ENCODE assay signal across 14 cellular contexts in the genomic region with DNA sequence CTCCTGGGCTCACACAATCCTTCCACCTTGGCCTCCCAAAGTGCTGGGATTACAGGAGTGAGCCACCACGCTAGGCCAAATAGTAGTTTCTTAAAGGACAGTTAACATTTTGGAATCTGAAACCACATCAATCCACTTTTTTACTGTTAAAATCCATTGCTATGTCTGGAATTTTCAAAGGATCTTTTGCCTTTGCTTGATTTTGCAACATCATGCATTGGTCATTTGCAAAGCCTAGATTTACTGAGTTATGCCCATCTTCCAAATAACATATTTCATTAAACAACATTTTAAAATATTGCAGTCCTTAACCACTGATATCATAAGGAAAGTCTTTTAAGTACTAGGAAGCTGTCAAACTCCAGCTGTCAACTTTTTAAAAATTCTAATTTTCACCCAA. TPM values are rescaled to one million over a fixed set of nuclear protein-coding genes. Genes with fewer than 3 reads are reported as not detected.
A peak's percentile ranks its signal among the peaks of the same experiment; 100 is the strongest.
DNase-seq lines count a peak whose midpoint lies in the region; ATAC-seq and TF ChIP-seq lines count a peak whose summit lies in the region.
"Had no signal": no experiment of that assay in that cellular context is flagged by ENCODE, and none has a peak within 500 bp of the region (broad histone marks: within the 10 kb centered on the region; RNA-seq: fewer than 3 reads in every experiment).

No MANE protein-coding gene starts in this region.

- H3K4me2 ChIP-seq in hepatocyte = peak overlapping the region; percentile 88

- TF ChIP-seq CTCF in natural killer cell (IDR thresholded peaks at IDR 0.05) (no peak), hepatocyte (IDR thresholded peaks at IDR 0.05; ENCODE audit: poor library complexity) (no peak), thyroid gland (IDR thresholded peaks at IDR 0.05) (no peak)

- WGBS in hepatocyte (ENCODE audit: low lambda C conversion rate, missing lambda C conversion rate) = 70% methylated on average over 1 of the region's 1 CpG
- 91 to 93% methylated on average over 1 of the region's 1 CpG for WGBS in thyroid gland, 2 donors

- H3K4me3 Mint-ChIP-seq in natural killer cell = no peak overlapping the region
- no peak overlapping the region for H3K4me3 Mint-ChIP-seq in natural killer cell treated with Interleukin-12 subunit alpha and Interleukin-12 subunit beta and Interleukin-15 and Interleukin-18, amount 100 ng/mL, for 72 hours
- H3K4me3 Mint-ChIP-seq: activated naive CD8-positive, alpha-beta T cell treated with anti-CD3 and anti-CD28 coated beads, Interleukin-2, amount 50 U/mL, for 24 hours had no signal

- H3K27me3 ChIP-seq in hepatocyte (no peaks in the 10 kb centered on the region), thyroid gland (no peaks in the 10 kb centered on the region)
- H3K27me3 ChIP-seq: upper lobe of right lung had no signal

- H3K4me3 ChIP-seq in hepatocyte (no peak overlapping the region), thyroid gland (replicated peaks in 1 of 3) (no peak overlapping the region)
- H3K4me3 ChIP-seq: A549, lung, upper lobe of right lung had no signal

- H4K20me1 ChIP-seq in hepatocyte (ENCODE audit: insufficient read depth, poor library complexity, severe bottlenecking) = peaks cover 68% of the 10 kb centered on the region

- DNase-seq in natural killer cell = no peak
- DNase-seq in natural killer cell treated with Interleukin-12 subunit alpha and Interleukin-12 subunit beta and Interleukin-15 and Interleukin-18, amount 100 ng/mL, for 72 hours (ENCODE audit: low spot score) = no peak
- no peak for DNase-seq in hepatocyte (ENCODE audit: low spot score)
- no peak for DNase-seq in thyroid gland
- no peak for DNase-seq in iPS-NIHi11 (ENCODE audit: low spot score)
- DNase-seq: activated CD4-positive, CD25-positive, alpha-beta regulatory T cell; activated naive CD8-positive, alpha-beta T cell treated with anti-CD3 and anti-CD28 coated beads, Interleukin-2, amount 50 U/mL, for 24 hours; DMS 273 treated with DMSO at 0.1 percent for 48 hours; NCI-H2171 treated with DMSO at 0.1 percent for 48 hours; SK-N-SH; upper lobe of right lung had no signal

- H3K4me1 ChIP-seq in hepatocyte (ENCODE audit: insufficient read depth) (peaks cover 15% of the 10 kb centered on the region), thyroid gland (peaks cover 4 to 18% of the 10 kb centered on the region in 2 donors)

- H2AFZ ChIP-seq in hepatocyte = no peak overlapping the region

- H3K9me3 ChIP-seq in hepatocyte (ENCODE audit: low read depth) (no peaks in the 10 kb centered on the region), thyroid gland (no peaks in the 10 kb centered on the region)
- H3K9me3 ChIP-seq: A549, SK-N-SH, upper lobe of right lung had no signal

- no peaks in the 10 kb centered on the region for H3K27me3 Mint-ChIP-seq in natural killer cell (ENCODE audit: low read depth in 2 of 2)
- H3K27me3 Mint-ChIP-seq in natural killer cell treated with Interleukin-12 subunit alpha and Interleukin-12 subunit beta and Interleukin-15 and Interleukin-18, amount 100 ng/mL, for 72 hours = no peaks in the 10 kb centered on the region

- H3K36me3 ChIP-seq in hepatocyte (replicated peaks; ENCODE audit: insufficient read depth, low read depth) (no peaks in the 10 kb centered on the region), thyroid gland (no peaks in the 10 kb centered on the region)
- H3K36me3 ChIP-seq: upper lobe of right lung had no signal

- no peak for ATAC-seq in natural killer cell
- no peak for ATAC-seq in natural killer cell treated with Interleukin-12 subunit alpha and Interleukin-12 subunit beta and Interleukin-15 and Interleukin-18, amount 100 ng/mL, for 72 hours
- no peak for ATAC-seq in HG03354 (IDR thresholded peaks at IDR 0.05; ENCODE audit: poor library complexity, severe bottlenecking, unreplicated experiment)
- ATAC-seq: A549; activated naive CD8-positive, alpha-beta T cell treated with anti-CD3 and anti-CD28 coated beads, Interleukin-2, amount 50 U/mL, for 24 hours; upper lobe of right lung had no signal

- no peaks in the 10 kb centered on the region for H3K9me2 ChIP-seq in hepatocyte (replicated peaks; ENCODE audit: insufficient read depth)
- H3K9me2 ChIP-seq: SK-N-SH had no signal

- H3K4me1 Mint-ChIP-seq in natural killer cell = peaks cover 20 to 22% of the 10 kb centered on the region in 2 donors
- H3K4me1 Mint-ChIP-seq in natural killer cell treated with Interleukin-12 subunit alpha and Interleukin-12 subunit beta and Interleukin-15 and Interleukin-18, amount 100 ng/mL, for 72 hours (ENCODE audit: low read depth in 2 of 2) = peaks cover 12 to 20% of the 10 kb centered on the region in 2 donors

- no peaks in the 10 kb centered on the region for H3K9me3 Mint-ChIP-seq in natural killer cell
- H3K9me3 Mint-ChIP-seq in natural killer cell treated with Interleukin-12 subunit alpha and Interleukin-12 subunit beta and Interleukin-15 and Interleukin-18, amount 100 ng/mL, for 72 hours = no peaks in the 10 kb centered on the region
- H3K9me3 Mint-ChIP-seq: activated naive CD8-positive, alpha-beta T cell treated with anti-CD3 and anti-CD28 coated beads, Interleukin-2, amount 50 U/mL, for 24 hours had no signal

- intact Hi-C loops in natural killer cell (cut with micrococcal nuclease) = loop anchor here (5.0 kb wide), 1 partner anchor 86 kb away; the partner anchor contains the start of gene TUFT1
- intact Hi-C loops in thyroid gland (cut with DNase I) = no loop called here

- no peak for TF ChIP-seq POLR2A in thyroid gland (IDR thresholded peaks at IDR 0.05)

- no peaks in the 10 kb centered on the region for H3K36me3 Mint-ChIP-seq in natural killer cell
- H3K36me3 Mint-ChIP-seq in natural killer cell treated with Interleukin-12 subunit alpha and Interleukin-12 subunit beta and Interleukin-15 and Interleukin-18, amount 100 ng/mL, for 72 hours = peaks cover 6% of the 10 kb centered on the region

- no peak overlapping the region for H3K27ac ChIP-seq in hepatocyte
- no peak overlapping the region for H3K27ac ChIP-seq in thyroid gland
- H3K27ac ChIP-seq: upper lobe of right lung had no signal

- peaks cover 79% of the 10 kb centered on the region for H3K79me2 ChIP-seq in hepatocyte

- peak overlapping the region; percentile 87 to 94 for H3K27ac Mint-ChIP-seq in natural killer cell
- H3K27ac Mint-ChIP-seq in natural killer cell treated with Interleukin-12 subunit alpha and Interleukin-12 subunit beta and Interleukin-15 and Interleukin-18, amount 100 ng/mL, for 72 hours = no peak overlapping the region
- H3K27ac Mint-ChIP-seq: activated naive CD8-positive, alpha-beta T cell treated with anti-CD3 and anti-CD28 coated beads, Interleukin-2, amount 50 U/mL, for 24 hours had no signal

RNA-seq across cellular contexts. Expression of gene POGZ, which starts 3.3 kb away (rescaled TPM):
- total RNA-seq in natural killer cell = 100 to 1,000 TPM; 106 to 129 (median 121) TPM
- 100 to 1,000 TPM in 1 of 2 donors, 10 to 100 TPM in 1; 74.9 to 127 TPM for total RNA-seq in natural killer cell treated with Interleukin-12 subunit alpha and Interleukin-12 subunit beta and Interleukin-15 and Interleukin-18, amount 100 ng/mL, for 72 hours
- 36.3 and 37.0 TPM in 2 replicates for total RNA-seq in hepatocyte
- 12.9 and 16.2 TPM in 2 replicates for polyA plus RNA-seq in hepatocyte
- total RNA-seq in thyroid gland = 100 to 1,000 TPM in 1 of 4 donors, 10 to 100 TPM in 3; 66.0 to 103 (median 88.3) TPM

RNA-seq across cellular contexts. Expression of gene CGN, which starts 55.2 kb away (rescaled TPM):
- total RNA-seq in natural killer cell (under 1 TPM in 2 of 3 donors, not detected in 1; 0.07 to 0.80 TPM), hepatocyte (58.2 and 66.4 TPM in 2 replicates), thyroid gland (10 to 100 TPM in 1 of 4 donors, 1 to 10 TPM in 3; 7.7 to 14.9 (median 8.7) TPM)
- total RNA-seq in natural killer cell treated with Interleukin-12 subunit alpha and Interleukin-12 subunit beta and Interleukin-15 and Interleukin-18, amount 100 ng/mL, for 72 hours = 1 to 10 TPM in 1 of 2 donors, under 1 TPM in 1; 0.31 to 1.8 TPM
- polyA plus RNA-seq in hepatocyte = 46.3 and 54.5 TPM in 2 replicates

RNA-seq across cellular contexts. Expression of gene PSMB4, which starts 56.6 kb away (rescaled TPM):
- total RNA-seq in natural killer cell = 100 to 1,000 TPM; 291 to 313 (median 297) TPM
- total RNA-seq in natural killer cell treated with Interleukin-12 subunit alpha and Interleukin-12 subunit beta and Interleukin-15 and Interleukin-18, amount 100 ng/mL, for 72 hours = 100 to 1,000 TPM; 375 to 427 TPM
- total RNA-seq in hepatocyte = 240 and 275 TPM in 2 replicates
- polyA plus RNA-seq in hepatocyte = 71.4 and 96.3 TPM in 2 replicates
- total RNA-seq in thyroid gland = 100 to 1,000 TPM; 154 to 283 (median 226) TPM

Comparison
In these comparisons a context has a peak if more than half of its experiments do, and no peak if none do; other contexts are left out.
1. H3K27ac Mint-ChIP-seq: peak in natural killer cell (2 of 2); none in natural killer cell treated with Interleukin-12 subunit alpha and Interleukin-12 subunit beta and Interleukin-15 and Interleukin-18, amount 100 ng/mL, for 72 hours (0 of 2).